ENCODE assay signal across 16 cellular contexts in the genomic region with DNA sequence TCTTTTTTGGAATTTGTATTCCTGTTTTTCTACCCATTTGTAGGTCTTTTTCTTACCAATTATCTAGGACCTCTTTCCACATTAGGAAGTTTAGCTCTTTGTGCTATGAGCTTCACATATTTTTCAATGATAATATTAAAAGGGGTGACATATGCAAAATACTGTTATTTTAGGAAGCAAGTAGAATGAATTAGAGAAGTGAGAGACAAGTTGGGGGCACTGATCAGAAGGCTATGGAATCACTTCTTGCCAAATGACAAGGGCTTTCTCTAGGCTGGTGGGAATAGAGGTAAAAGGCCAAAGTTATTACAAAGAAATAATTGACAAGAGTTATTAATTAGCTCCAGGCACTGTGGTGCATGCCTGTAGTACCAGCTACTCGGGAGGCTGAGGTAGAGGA.
"Had no signal": no experiment of that assay in that cellular context is flagged by ENCODE, and none has a peak within 500 bp of the region (broad histone marks: within the 10 kb centered on the region; RNA-seq: fewer than 3 reads in every experiment).

No MANE protein-coding gene starts in this region.

- H3K27ac Mint-ChIP-seq: endodermal cell; nephron; stimulated activated memory B cell treated with anti-CD40 and anti-IgM and Interleukin-4, amounts not matched to agents 10 μg/mL and 1 μg/mL and 100 μg/mL, for 72 hours; stimulated activated naive CD8-positive, alpha-beta T cell treated with anti-CD3 and anti-CD28 coated beads, Interleukin-15, amount 100 ng/mL, for 72 hours had no signal

- H3K9ac ChIP-seq: parathyroid adenoma had no signal

- H3K4me3 ChIP-seq: coronary artery, heart left ventricle, psoas muscle, right lobe of liver, thoracic aorta, transverse colon had no signal

- H3K9me3 Mint-ChIP-seq: endodermal cell; nephron; stimulated activated memory B cell treated with anti-CD40 and anti-IgM and Interleukin-4, amounts not matched to agents 10 μg/mL and 1 μg/mL and 100 μg/mL, for 72 hours; stimulated activated naive CD8-positive, alpha-beta T cell treated with anti-CD3 and anti-CD28 coated beads, Interleukin-15, amount 100 ng/mL, for 72 hours had no signal

- H3K79me2 ChIP-seq: parathyroid adenoma had no signal

- DNase-seq: effector CD4-positive, alpha-beta T cell; heart left ventricle; hippocampal formation; occipital lobe; psoas muscle; retina; right lobe of liver; stimulated activated CD4-positive, alpha-beta T cell treated with anti-CD3 and anti-CD28 coated beads, Interleukin-4, amount 100 ng/mL, for 1 hour; stimulated activated naive CD8-positive, alpha-beta T cell treated with anti-CD3 and anti-CD28 coated beads, Interleukin-15, amount 100 ng/mL, for 72 hours; transverse colon had no signal

- H3K27me3 Mint-ChIP-seq: stimulated activated memory B cell treated with anti-CD40 and anti-IgM and Interleukin-4, amounts not matched to agents 10 μg/mL and 1 μg/mL and 100 μg/mL, for 72 hours had no signal

- H3K27ac ChIP-seq: coronary artery, heart left ventricle, parathyroid adenoma, psoas muscle, right lobe of liver, thoracic aorta, transverse colon had no signal

- H3K4me3 Mint-ChIP-seq: endodermal cell; nephron; stimulated activated memory B cell treated with anti-CD40 and anti-IgM and Interleukin-4, amounts not matched to agents 10 μg/mL and 1 μg/mL and 100 μg/mL, for 72 hours; stimulated activated naive CD8-positive, alpha-beta T cell treated with anti-CD3 and anti-CD28 coated beads, Interleukin-15, amount 100 ng/mL, for 72 hours had no signal

- H3K36me3 ChIP-seq: heart left ventricle, right lobe of liver, thoracic aorta, transverse colon had no signal

- H2AFZ ChIP-seq: parathyroid adenoma had no signal

- H3K27me3 ChIP-seq: heart left ventricle, right lobe of liver, transverse colon had no signal

- ATAC-seq: psoas muscle; stimulated activated memory B cell treated with anti-CD40 and anti-IgM and Interleukin-4, amounts not matched to agents 10 μg/mL and 1 μg/mL and 100 μg/mL, for 72 hours; stimulated activated naive CD8-positive, alpha-beta T cell treated with anti-CD3 and anti-CD28 coated beads, Interleukin-15, amount 100 ng/mL, for 72 hours had no signal

- H3K9me3 ChIP-seq: heart left ventricle, psoas muscle, right lobe of liver, thoracic aorta, transverse colon had no signal
